11 cellular contexts compared by ENCODE assay signal in genomic region chr14:68307769-68308168, GRCh38.
DNase-seq lines count a peak whose midpoint lies in the region; ATAC-seq and TF ChIP-seq lines count a peak whose summit lies in the region.
"Had no signal": no experiment of that assay in that cellular context is flagged by ENCODE, and none has a peak within 500 bp of the region (broad histone marks: within the 10 kb centered on the region; RNA-seq: fewer than 3 reads in every experiment).

No MANE protein-coding gene starts in this region.

- H3K9ac ChIP-seq in OCI-LY1 (ENCODE audit: low read length): no peak overlapping the region

- H3K79me2 ChIP-seq in OCI-LY1 (ENCODE audit: insufficient read depth, low read length): no peaks in the 10 kb centered on the region

- TF ChIP-seq CTCF in OCI-LY1 (IDR thresholded peaks at IDR 0.05; ENCODE audit: low read length) (no peak), fibroblast of villous mesenchyme (IDR thresholded peaks at IDR 0.05; ENCODE audit: insufficient read depth, low read depth, low read length) (no peak), progenitor cell of endocrine pancreas (IDR thresholded peaks at IDR 0.05; ENCODE audit: unreplicated experiment) (no peak)

- H3K36me3 Mint-ChIP-seq in progenitor cell of endocrine pancreas (ENCODE audit: insufficient read depth): peaks cover 3% of the 10 kb centered on the region

- no peaks in the 10 kb centered on the region for H3K27me3 Mint-ChIP-seq in progenitor cell of endocrine pancreas
- H3K27me3 Mint-ChIP-seq: activated naive CD4-positive, alpha-beta T cell treated with anti-CD3 and anti-CD28 coated beads, Interleukin-2, amount 10 ng/mL, durations not matched to agents 7 days and 5 days had no signal

- H4K20me1 ChIP-seq in OCI-LY1 (ENCODE audit: insufficient read depth, low read length): no peaks in the 10 kb centered on the region

- H3K4me3 ChIP-seq in OCI-LY1 (ENCODE audit: low read depth, low read length, poor library complexity, severe bottlenecking): no peak overlapping the region
- H3K4me3 ChIP-seq in fibroblast of villous mesenchyme (ENCODE audit: low read depth, low read length): no peak overlapping the region

- H3K4me2 ChIP-seq in OCI-LY1 (ENCODE audit: low read length): no peak overlapping the region

- peaks cover 4% of the 10 kb centered on the region for H3K9me3 Mint-ChIP-seq in progenitor cell of endocrine pancreas (ENCODE audit: low read depth)

- ATAC-seq in HG02588 (IDR thresholded peaks at IDR 0.05; ENCODE audit: unreplicated experiment): no peak

- no peaks in the 10 kb centered on the region for H3F3A ChIP-seq in OCI-LY1 (ENCODE audit: insufficient read depth, low read length)

- peaks cover 60% of the 10 kb centered on the region for H3K4me1 ChIP-seq in OCI-LY1 (ENCODE audit: insufficient read depth, low read length, severe bottlenecking)

- peak; percentile 30 for DNase-seq in AG08396 (ENCODE audit: low spot score)
- DNase-seq in fibroblast of villous mesenchyme (ENCODE audit: low read depth): peak; percentile 78
- no peak for DNase-seq in progenitor cell of endocrine pancreas (ENCODE audit: low spot score, unreplicated experiment)
- no peak for DNase-seq in midbrain (lab: John Stamatoyannopoulos, UW)
- no peak for DNase-seq in NCI-H524 (lab: John Stamatoyannopoulos, UW)
- no peak for DNase-seq in SKM-1 treated with dmso at 0.1 percent for 144 hours (lab: John Stamatoyannopoulos, UW; ENCODE audit: unreplicated experiment)
- DNase-seq: activated naive CD4-positive, alpha-beta T cell treated with anti-CD3 and anti-CD28 coated beads, Interleukin-2, amount 10 ng/mL, durations not matched to agents 7 days and 5 days; CD8-positive, alpha-beta memory T cell; stimulated activated CD4-positive, alpha-beta T cell treated with anti-CD3 and anti-CD28 coated beads, Interleukin-4, amount 100 ng/mL, for 4 hours had no signal

- no peaks in the 10 kb centered on the region for H3K36me3 ChIP-seq in OCI-LY1 (ENCODE audit: insufficient read depth, low read length)

- no peaks in the 10 kb centered on the region for H3K27me3 ChIP-seq in OCI-LY1 (ENCODE audit: insufficient read depth, low read length)

- H3K4me1 Mint-ChIP-seq in progenitor cell of endocrine pancreas (ENCODE audit: low read depth): peaks cover 50% of the 10 kb centered on the region
- H3K4me1 Mint-ChIP-seq: activated naive CD4-positive, alpha-beta T cell treated with anti-CD3 and anti-CD28 coated beads, Interleukin-2, amount 10 ng/mL, durations not matched to agents 7 days and 5 days had no signal

- H3K9me2 ChIP-seq in OCI-LY1 (ENCODE audit: low read depth, low read length): no peaks in the 10 kb centered on the region

- peak overlapping the region; percentile 79 for H3K27ac ChIP-seq in OCI-LY1 (ENCODE audit: low read depth, low read length, poor library complexity, severe bottlenecking)

- H3K27ac Mint-ChIP-seq in progenitor cell of endocrine pancreas: peak overlapping the region; percentile 93
- H3K27ac Mint-ChIP-seq: activated naive CD4-positive, alpha-beta T cell treated with anti-CD3 and anti-CD28 coated beads, Interleukin-2, amount 10 ng/mL, durations not matched to agents 7 days and 5 days; CD8-positive, alpha-beta memory T cell had no signal

- no peak overlapping the region for H2AFZ ChIP-seq in OCI-LY1 (ENCODE audit: low read length)

- no peaks in the 10 kb centered on the region for H3K9me3 ChIP-seq in OCI-LY1 (ENCODE audit: low read length)

- H3K4me3 Mint-ChIP-seq in progenitor cell of endocrine pancreas (ENCODE audit: low read depth): no peak overlapping the region
- H3K4me3 Mint-ChIP-seq: activated naive CD4-positive, alpha-beta T cell treated with anti-CD3 and anti-CD28 coated beads, Interleukin-2, amount 10 ng/mL, durations not matched to agents 7 days and 5 days; CD8-positive, alpha-beta memory T cell had no signal

Comparison
In these comparisons a context has a peak if more than half of its experiments do, and no peak if none do; other contexts are left out.
1. DNase-seq: peak in AG08396 (single experiment) and fibroblast of villous mesenchyme (single experiment); none in progenitor cell of endocrine pancreas (single experiment), midbrain (single experiment), NCI-H524 (0 of 2) and SKM-1 treated with dmso at 0.1 percent for 144 hours (single experiment).